ENCODE assay signal across 7 cellular contexts in the genomic region with DNA sequence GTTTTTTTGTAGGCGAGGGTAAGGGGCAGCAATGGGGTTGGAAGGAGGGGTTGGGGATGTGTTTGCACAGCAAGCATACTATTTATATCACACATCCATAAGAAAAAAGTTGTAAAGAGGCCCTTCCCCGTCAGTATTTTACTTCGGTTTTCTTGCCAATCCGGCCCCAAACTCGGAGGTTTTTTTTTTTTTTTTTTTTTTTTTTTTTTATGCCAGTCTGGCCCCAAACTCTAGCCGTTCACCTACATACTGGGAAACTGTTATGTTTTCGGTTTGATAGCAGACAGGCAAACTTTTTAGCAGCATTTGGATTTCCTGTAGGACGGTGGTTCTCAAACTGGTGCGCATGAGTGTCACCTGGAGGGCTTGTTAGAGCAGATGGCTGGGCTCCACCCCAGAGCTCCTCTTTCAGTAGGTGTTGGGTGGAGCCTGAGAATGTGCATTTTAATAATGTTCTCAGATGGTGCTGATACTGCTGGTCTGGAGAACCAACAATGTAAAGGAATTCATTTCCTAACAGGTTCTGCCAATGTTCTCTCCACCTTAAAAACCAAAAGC.
DNase-seq lines count a peak whose midpoint lies in the region; ATAC-seq and TF ChIP-seq lines count a peak whose summit lies in the region.

No MANE protein-coding gene starts in this region.

- no peaks in the 10 kb centered on the region for H3K9me3 Mint-ChIP-seq in endodermal cell
- no peaks in the 10 kb centered on the region for H3K9me3 Mint-ChIP-seq in progenitor cell of endocrine pancreas (ENCODE audit: low read depth)

- H3K36me3 ChIP-seq in Peyer's patch (no peaks in the 10 kb centered on the region), endodermal cell (ENCODE audit: control insufficient read depth, insufficient read depth, low read length) (no peaks in the 10 kb centered on the region)

- H3K27me3 Mint-ChIP-seq in endodermal cell (ENCODE audit: insufficient read depth) (peaks cover 30% of the 10 kb centered on the region), progenitor cell of endocrine pancreas (peaks cover 23% of the 10 kb centered on the region)

- DNase-seq in HEK293T (ENCODE audit: extremely low spot score), result no peak
- DNase-seq in Peyer's patch, result no peak
- peak; percentile 66 for DNase-seq in endodermal cell
- no peak for DNase-seq in progenitor cell of endocrine pancreas (ENCODE audit: low spot score, unreplicated experiment)
- no peak for DNase-seq in cerebellum (ENCODE audit: low spot score)

- H3K4me3 Mint-ChIP-seq in endodermal cell (peak overlapping the region; percentile 71), progenitor cell of endocrine pancreas (ENCODE audit: low read depth) (peak overlapping the region; percentile 79)

- peak overlapping the region; percentile 24 for H3K9ac ChIP-seq in endodermal cell (ENCODE audit: extremely low read depth, low read length, poor library complexity, severe bottlenecking)

- peak overlapping the region; percentile 82 for H3K27ac Mint-ChIP-seq in endodermal cell
- H3K27ac Mint-ChIP-seq in progenitor cell of endocrine pancreas, result peak overlapping the region; percentile 62

- peak overlapping the region; percentile 9 to 42 (median 35) for H3K4me3 ChIP-seq in Peyer's patch
- peak overlapping the region; percentile 88 for H3K4me3 ChIP-seq in endodermal cell (ENCODE audit: low read length)

- H3K4me1 Mint-ChIP-seq in endodermal cell, result peaks cover 3% of the 10 kb centered on the region
- H3K4me1 Mint-ChIP-seq in progenitor cell of endocrine pancreas (ENCODE audit: low read depth), result peaks cover 14% of the 10 kb centered on the region

- no peak for TF ChIP-seq POLR2A in Peyer's patch (IDR thresholded peaks at IDR 0.05)

- H3K36me3 Mint-ChIP-seq in endodermal cell (ENCODE audit: low read depth) (no peaks in the 10 kb centered on the region), progenitor cell of endocrine pancreas (ENCODE audit: insufficient read depth) (no peaks in the 10 kb centered on the region)

- peak overlapping the region in 3 of 4 donors; percentile 42 to 84 (median 68) for H3K27ac ChIP-seq in Peyer's patch
- H3K27ac ChIP-seq in endodermal cell (ENCODE audit: low read depth, low read length), result no peak overlapping the region

- peaks cover 0 to 11% (median 3%) of the 10 kb centered on the region in 4 donors for H3K4me1 ChIP-seq in Peyer's patch
- no peaks in the 10 kb centered on the region for H3K4me1 ChIP-seq in endodermal cell (ENCODE audit: control insufficient read depth, insufficient read depth, low read length)

- ATAC-seq in GM18519 (IDR thresholded peaks at IDR 0.05; ENCODE audit: low FRiP score, unreplicated experiment) (no peak), GM21390 (IDR thresholded peaks at IDR 0.05; ENCODE audit: unreplicated experiment) (no peak)

- POLR2A ChIA-PET in HEK293T (lab: Yijun Ruan, JAX), result interaction anchor here (0.8 to 2.3 kb wide), 10 partner anchors 8 to 142 kb away, joined by 3 to 17 read pairs (median 4); partner anchors contain the start of gene EIF4G2

- TF ChIP-seq CTCF in Peyer's patch (IDR thresholded peaks at IDR 0.05) (no peak), endodermal cell (conservative IDR thresholded peaks at IDR 0.05) (no peak), progenitor cell of endocrine pancreas (IDR thresholded peaks at IDR 0.05; ENCODE audit: unreplicated experiment) (no peak)

- H3K9me3 ChIP-seq in Peyer's patch, result peaks cover 0 to 5% (median 0%) of the 10 kb centered on the region in 4 donors
- H3K9me3 ChIP-seq in endodermal cell (ENCODE audit: control insufficient read depth, low read length), result no peaks in the 10 kb centered on the region

- CTCF ChIA-PET in HEK293T (lab: Yijun Ruan, JAX), result interaction anchor here (0.6 to 1.9 kb wide), 18 partner anchors 9 to 686 kb away, joined by 3 to 50 read pairs (median 4); no protein-coding TSS in a partner anchor

- 13 to 14% methylated on average over 4 to 8 of the region's 9 CpGs for WGBS in endodermal cell (ENCODE audit: insufficient coverage in 1 of 2, insufficient read length in 1 of 2), 2 experiments

- H3K27me3 ChIP-seq in Peyer's patch, result no peaks in the 10 kb centered on the region
- peaks cover 30% of the 10 kb centered on the region for H3K27me3 ChIP-seq in endodermal cell (ENCODE audit: control insufficient read depth, insufficient read depth, low read length, poor library complexity, severe bottlenecking)

TF ChIP-seq in HEK293T, 16 proteins besides CTCF, POLR2A, EP300 and RAD21:
- TF ChIP-seq ZNF384 (IDR thresholded peaks at IDR 0.05), result peak; percentile 53; the same call in 1 of the 2 replicates
- no peak for TF ChIP-seq ARNT (IDR thresholded peaks at IDR 0.05)
- no peak for TF ChIP-seq SP1 (IDR thresholded peaks at IDR 0.05)
- TF ChIP-seq ELF4 (IDR thresholded peaks at IDR 0.05), result no peak
TF ChIP-seq in HEK293T: peak in this region for 1.
